In the genomic region with DNA sequence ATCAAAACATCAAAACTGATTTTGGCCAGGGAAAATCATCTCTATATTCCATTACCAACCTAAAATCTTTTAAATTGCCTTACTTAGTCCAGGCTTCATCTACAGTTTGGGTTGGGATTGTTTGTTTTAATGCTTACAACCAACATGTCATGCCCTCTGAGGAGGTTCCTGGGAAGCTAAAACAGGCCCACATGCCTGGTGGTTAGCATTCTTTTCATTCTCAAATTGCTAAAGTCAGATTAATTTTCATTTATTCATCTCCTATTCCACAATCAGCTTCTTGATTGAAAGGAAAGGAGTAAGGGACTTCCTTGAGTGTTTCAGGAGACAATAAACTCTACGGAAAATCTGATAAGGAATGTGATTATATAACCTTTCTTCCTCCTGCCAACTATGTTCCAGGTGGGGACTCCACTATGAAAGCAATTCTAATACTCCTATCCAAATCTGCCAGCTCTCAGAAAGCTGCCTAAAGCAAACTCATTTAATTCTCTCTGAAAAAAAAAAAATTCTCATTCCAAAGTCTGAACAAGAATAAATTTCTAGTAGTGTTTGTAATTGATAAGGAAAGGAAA, we compare ENCODE assay signal across 16 cellular contexts. TPM values are rescaled to one million over a fixed set of nuclear protein-coding genes. Genes with fewer than 3 reads are reported as not detected.
A peak's percentile ranks its signal among the peaks of the same experiment; 100 is the strongest.
DNase-seq lines count a peak whose midpoint lies in the region; ATAC-seq, FAIRE-seq and TF ChIP-seq lines count a peak whose summit lies in the region.
"Had no signal": no experiment of that assay in that cellular context is flagged by ENCODE, and none has a peak within 500 bp of the region (broad histone marks: within the 10 kb centered on the region; RNA-seq: fewer than 3 reads in every experiment).

No MANE protein-coding gene starts in this region.

- no peak overlapping the region for H3K9ac ChIP-seq in astrocyte (ENCODE audit: low read length)

- H3K4me1 Mint-ChIP-seq in astrocyte (ENCODE audit: low read depth, unreplicated experiment) (peaks cover 52% of the 10 kb centered on the region), type B pancreatic cell (ENCODE audit: unreplicated experiment) (peaks cover 36% of the 10 kb centered on the region)

- intact Hi-C loops in left ventricle myocardium inferior (cut with micrococcal nuclease) = no loop called here
- intact Hi-C loops in Right ventricle myocardium superior (cut with DNase I) = no loop called here
- intact Hi-C loops in left colon (cut with DNase I, micrococcal nuclease) = no loop called here

- H3K36me3 Mint-ChIP-seq in astrocyte (ENCODE audit: low read depth, unreplicated experiment) (no peaks in the 10 kb centered on the region), type B pancreatic cell (peaks cover 3% of the 10 kb centered on the region)
- H3K36me3 Mint-ChIP-seq: activated naive CD4-positive, alpha-beta T cell treated with anti-CD3 and anti-CD28 coated beads, Interleukin-2, amount 50 U/mL, for 72 hours had no signal

- DNase-seq in left ventricle myocardium inferior = no peak
- no peak for DNase-seq in Right ventricle myocardium superior
- peak; percentile 58 for DNase-seq in astrocyte (ENCODE audit: low read depth)
- no peak for DNase-seq in left colon
- no peak for DNase-seq in type B pancreatic cell (ENCODE audit: extremely low spot score, unreplicated experiment)
- DNase-seq in NCI-H1694 treated with DMSO at 0.1 percent for 48 hours (lab: John Stamatoyannopoulos, UW) = no peak
- DNase-seq in cortex of kidney (lab: John Stamatoyannopoulos, UW) = no peak
- DNase-seq: activated CD8-positive, alpha-beta memory T cell treated with anti-CD3 and anti-CD28 coated beads for 24 hours; NCI-H526 treated with DMSO at 0.1 percent for 48 hours had no signal

- no peak overlapping the region for H2AFZ ChIP-seq in astrocyte (ENCODE audit: low read depth, low read length)

- H3K36me3 ChIP-seq in left ventricle myocardium inferior = no peaks in the 10 kb centered on the region
- no peaks in the 10 kb centered on the region for H3K36me3 ChIP-seq in astrocyte (ENCODE audit: insufficient read depth, low read length)
- H3K36me3 ChIP-seq: prostate gland, tibial nerve had no signal

- no peaks in the 10 kb centered on the region for H3K27me3 ChIP-seq in left ventricle myocardium inferior (ENCODE audit: low read depth)
- H3K27me3 ChIP-seq in astrocyte (ENCODE audit: insufficient read depth, low read length) = no peaks in the 10 kb centered on the region
- H3K27me3 ChIP-seq: tibial nerve had no signal

- peaks cover 80% of the 10 kb centered on the region for H3K4me1 ChIP-seq in left ventricle myocardium inferior
- H3K4me1 ChIP-seq in astrocyte (ENCODE audit: insufficient read depth, low read length) = peaks cover 37% of the 10 kb centered on the region
- H3K4me1 ChIP-seq: prostate gland had no signal

- TF ChIP-seq CTCF in left ventricle myocardium inferior (IDR thresholded peaks at IDR 0.05; ENCODE audit: borderline replicate concordance) = no peak
- TF ChIP-seq CTCF in astrocyte (IDR thresholded peaks at IDR 0.05; ENCODE audit: insufficient read depth, low read depth, low read length) = no peak
- no peak for TF ChIP-seq CTCF in type B pancreatic cell (conservative IDR thresholded peaks at IDR 0.05)

- ATAC-seq in Right ventricle myocardium superior (ENCODE audit: poor library complexity) (no peak), left colon (peak; percentile 91), GM18511 (IDR thresholded peaks at IDR 0.05; ENCODE audit: unreplicated experiment) (no peak)
- ATAC-seq: activated naive CD4-positive, alpha-beta T cell treated with anti-CD3 and anti-CD28 coated beads, Interleukin-2, amount 50 U/mL, for 72 hours; GM12878 had no signal

- H3K9me3 ChIP-seq in left ventricle myocardium inferior (replicated peaks) = no peaks in the 10 kb centered on the region
- H3K9me3 ChIP-seq in astrocyte (ENCODE audit: insufficient read depth, low read depth, low read length) = no peaks in the 10 kb centered on the region
- H3K9me3 ChIP-seq: prostate gland, tibial nerve had no signal

- H3K4me3 Mint-ChIP-seq in astrocyte (ENCODE audit: unreplicated experiment) = peak overlapping the region; percentile 16
- H3K4me3 Mint-ChIP-seq in type B pancreatic cell = no peak overlapping the region

- peaks cover 84% of the 10 kb centered on the region for H4K20me1 ChIP-seq in astrocyte (ENCODE audit: insufficient read depth, low read length)

- H3K27ac Mint-ChIP-seq in astrocyte (ENCODE audit: unreplicated experiment) = peak overlapping the region; percentile 0
- H3K27ac Mint-ChIP-seq in type B pancreatic cell = peak overlapping the region; percentile 25
- H3K27ac Mint-ChIP-seq: activated naive CD4-positive, alpha-beta T cell treated with anti-CD3 and anti-CD28 coated beads, Interleukin-2, amount 50 U/mL, for 72 hours had no signal

- no peaks in the 10 kb centered on the region for H3K9me3 Mint-ChIP-seq in astrocyte (ENCODE audit: unreplicated experiment)
- no peaks in the 10 kb centered on the region for H3K9me3 Mint-ChIP-seq in type B pancreatic cell
- H3K9me3 Mint-ChIP-seq: activated naive CD4-positive, alpha-beta T cell treated with anti-CD3 and anti-CD28 coated beads, Interleukin-2, amount 50 U/mL, for 72 hours had no signal

- peak overlapping the region; percentile 28 for H3K27ac ChIP-seq in left ventricle myocardium inferior (replicated peaks)
- peak overlapping the region; percentile 12 for H3K27ac ChIP-seq in astrocyte (ENCODE audit: low read depth, low read length)
- H3K27ac ChIP-seq: prostate gland, RWPE1 had no signal

- H3K4me3 ChIP-seq in left ventricle myocardium inferior (no peak overlapping the region), astrocyte (ENCODE audit: insufficient read depth, low read depth, low read length) (no peak overlapping the region)
- H3K4me3 ChIP-seq: GM12878, prostate gland, tibial nerve had no signal

- peak overlapping the region; percentile 19 for H3K4me2 ChIP-seq in astrocyte (ENCODE audit: low read length)

- H3K27me3 Mint-ChIP-seq in astrocyte (ENCODE audit: low read depth, unreplicated experiment) (no peaks in the 10 kb centered on the region), type B pancreatic cell (no peaks in the 10 kb centered on the region)

- no peak for FAIRE-seq in astrocyte (lab: Jason Lieb, UNC)
- FAIRE-seq: colon, GM12878 had no signal

- H3K79me2 ChIP-seq in astrocyte (ENCODE audit: insufficient read depth, low read length) = peaks cover 96% of the 10 kb centered on the region

RNA-seq across cellular contexts. Expression of gene MRTFA, which starts 30.8 kb away (rescaled TPM):
- total RNA-seq in left ventricle myocardium inferior (19.2 TPM), Right ventricle myocardium superior (26.4 TPM), astrocyte (67.0 and 74.3 TPM in 2 replicates), left colon (10 to 100 TPM; 42.1 to 44.4 TPM), type B pancreatic cell (ENCODE audit: low replicate concordance) (42.3 and 49.8 TPM in 2 replicates)
